In the genomic region with DNA sequence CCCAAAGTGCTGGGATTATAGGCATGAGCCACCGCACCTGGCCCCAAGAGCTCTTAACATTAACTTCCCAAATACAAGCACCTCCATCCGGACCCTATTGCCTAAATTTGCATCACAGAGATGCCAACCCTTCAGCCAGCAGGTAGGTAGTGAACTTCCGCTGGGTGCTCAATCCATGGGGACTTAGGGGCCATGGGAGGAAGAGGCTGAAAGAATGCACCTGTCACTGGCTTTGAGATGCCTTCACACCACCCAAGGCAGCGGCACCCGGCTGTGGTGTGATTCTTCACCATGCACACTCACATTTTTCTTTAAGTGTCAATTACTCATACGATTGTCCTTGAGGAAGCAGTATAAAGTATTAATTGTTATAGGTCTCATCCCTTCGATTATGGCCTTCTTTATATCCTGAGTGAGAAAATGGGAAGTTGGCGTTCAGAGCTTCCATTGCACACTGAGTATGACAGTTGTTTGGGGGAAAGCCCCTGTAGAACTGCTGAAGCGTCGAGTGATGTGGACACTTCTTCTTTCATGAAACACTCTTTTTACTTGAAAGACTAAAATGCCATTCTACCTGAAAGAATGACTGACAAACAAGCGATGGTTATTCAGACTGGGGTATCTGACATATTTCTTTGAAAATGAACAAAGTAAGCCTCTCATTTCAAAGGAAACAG, we compare ENCODE assay signal across 13 cellular contexts. TPM values are rescaled to one million over a fixed set of nuclear protein-coding genes. Genes with fewer than 3 reads are reported as not detected.
A peak's percentile ranks its signal among the peaks of the same experiment; 100 is the strongest.
DNase-seq lines count a peak whose midpoint lies in the region; ATAC-seq and TF ChIP-seq lines count a peak whose summit lies in the region.
"Had no signal": no experiment of that assay in that cellular context is flagged by ENCODE, and none has a peak within 500 bp of the region (broad histone marks: within the 10 kb centered on the region; RNA-seq: fewer than 3 reads in every experiment).

No MANE protein-coding gene starts in this region.

- no peaks in the 10 kb centered on the region for H3K79me2 ChIP-seq in neural cell (replicated peaks; ENCODE audit: insufficient read depth, low read length)

- H3K27ac ChIP-seq in neural cell (ENCODE audit: low read length): no peak overlapping the region
- H3K27ac ChIP-seq: HL-60 had no signal

- H3K9me2 ChIP-seq in neural cell (ENCODE audit: insufficient read depth, low read length): no peaks in the 10 kb centered on the region

- no peak overlapping the region for H3K4me2 ChIP-seq in neural cell (ENCODE audit: low read length)

- H3K27me3 ChIP-seq in neural cell (ENCODE audit: insufficient read depth, low read depth, low read length): no peaks in the 10 kb centered on the region

- H4K20me1 ChIP-seq in neural cell (ENCODE audit: insufficient read depth): no peaks in the 10 kb centered on the region

- H2AFZ ChIP-seq in neural cell (ENCODE audit: low read depth, low read length): no peak overlapping the region

- no peak for TF ChIP-seq RAD21 in neural cell (conservative IDR thresholded peaks at IDR 0.05)

- DNase-seq in NB4 (ENCODE audit: low read depth) (peak; percentile 61), HEK293T (ENCODE audit: extremely low spot score) (no peak), NCI-H226 (no peak)
- DNase-seq: CD4-positive, alpha-beta memory T cell; NCI-H2171 treated with DMSO at 0.1 percent for 48 hours; substantia nigra had no signal

- POLR2A ChIA-PET in HEK293T (lab: Yijun Ruan, JAX): no interaction called here

- peak; percentile 21 for TF ChIP-seq EP300 in neural cell (conservative IDR thresholded peaks at IDR 0.05; ENCODE audit: poor library complexity, severe bottlenecking)

- no peaks in the 10 kb centered on the region for H3K9me3 ChIP-seq in neural cell (ENCODE audit: low read length)

- TF ChIP-seq POLR2A in NB4 (IDR thresholded peaks at IDR 0.05; ENCODE audit: extremely low read depth, insufficient read length): no peak

- H3K9ac ChIP-seq in neural cell (ENCODE audit: low read length): no peak overlapping the region

- TF ChIP-seq CTCF in NB4 (IDR thresholded peaks at IDR 0.05; ENCODE audit: low read depth, low read length) (no peak), neural cell (IDR thresholded peaks at IDR 0.05; ENCODE audit: poor library complexity, severe bottlenecking) (no peak)

- H3K4me3 ChIP-seq in NB4 (ENCODE audit: low read depth, low read length) (no peak overlapping the region), neural cell (ENCODE audit: low read length) (no peak overlapping the region)

- CTCF ChIA-PET in HEK293T (lab: Yijun Ruan, JAX): interaction anchor here (2.0 kb wide), 1 partner anchor 91 kb away, joined by 7 read pairs; no protein-coding TSS in a partner anchor

- H3K36me3 ChIP-seq in neural cell (ENCODE audit: insufficient read depth, low read length): no peaks in the 10 kb centered on the region

- H3F3A ChIP-seq in neural cell (ENCODE audit: insufficient read depth, low read length, poor library complexity, severe bottlenecking): no peaks in the 10 kb centered on the region

- ATAC-seq in GM18858 (IDR thresholded peaks at IDR 0.05; ENCODE audit: unreplicated experiment): peak; percentile 77
- ATAC-seq in GM21786 (IDR thresholded peaks at IDR 0.05; ENCODE audit: unreplicated experiment): peak; percentile 75
- ATAC-seq in HG03097 (IDR thresholded peaks at IDR 0.05; ENCODE audit: low FRiP score, unreplicated experiment): no peak
- ATAC-seq in GM18909 (IDR thresholded peaks at IDR 0.05; ENCODE audit: poor library complexity, unreplicated experiment): no peak
- ATAC-seq: HCT116 had no signal

TF ChIP-seq in neural cell, 6 proteins besides CTCF, POLR2A, EP300 and RAD21:
- TF ChIP-seq EZH2 (IDR thresholded peaks at IDR 0.05; ENCODE audit: borderline replicate concordance, insufficient read depth, low read length, poor library complexity, severe bottlenecking) (no peak), SMC3 (conservative IDR thresholded peaks at IDR 0.05; ENCODE audit: poor library complexity) (no peak), POLR2AphosphoS5 (IDR thresholded peaks at IDR 0.05) (no peak), TAF1 (IDR thresholded peaks at IDR 0.05; ENCODE audit: low read depth) (no peak), MXI1 (conservative IDR thresholded peaks at IDR 0.05; ENCODE audit: poor library complexity, severe bottlenecking) (no peak)
- TF ChIP-seq, protein P1, sequence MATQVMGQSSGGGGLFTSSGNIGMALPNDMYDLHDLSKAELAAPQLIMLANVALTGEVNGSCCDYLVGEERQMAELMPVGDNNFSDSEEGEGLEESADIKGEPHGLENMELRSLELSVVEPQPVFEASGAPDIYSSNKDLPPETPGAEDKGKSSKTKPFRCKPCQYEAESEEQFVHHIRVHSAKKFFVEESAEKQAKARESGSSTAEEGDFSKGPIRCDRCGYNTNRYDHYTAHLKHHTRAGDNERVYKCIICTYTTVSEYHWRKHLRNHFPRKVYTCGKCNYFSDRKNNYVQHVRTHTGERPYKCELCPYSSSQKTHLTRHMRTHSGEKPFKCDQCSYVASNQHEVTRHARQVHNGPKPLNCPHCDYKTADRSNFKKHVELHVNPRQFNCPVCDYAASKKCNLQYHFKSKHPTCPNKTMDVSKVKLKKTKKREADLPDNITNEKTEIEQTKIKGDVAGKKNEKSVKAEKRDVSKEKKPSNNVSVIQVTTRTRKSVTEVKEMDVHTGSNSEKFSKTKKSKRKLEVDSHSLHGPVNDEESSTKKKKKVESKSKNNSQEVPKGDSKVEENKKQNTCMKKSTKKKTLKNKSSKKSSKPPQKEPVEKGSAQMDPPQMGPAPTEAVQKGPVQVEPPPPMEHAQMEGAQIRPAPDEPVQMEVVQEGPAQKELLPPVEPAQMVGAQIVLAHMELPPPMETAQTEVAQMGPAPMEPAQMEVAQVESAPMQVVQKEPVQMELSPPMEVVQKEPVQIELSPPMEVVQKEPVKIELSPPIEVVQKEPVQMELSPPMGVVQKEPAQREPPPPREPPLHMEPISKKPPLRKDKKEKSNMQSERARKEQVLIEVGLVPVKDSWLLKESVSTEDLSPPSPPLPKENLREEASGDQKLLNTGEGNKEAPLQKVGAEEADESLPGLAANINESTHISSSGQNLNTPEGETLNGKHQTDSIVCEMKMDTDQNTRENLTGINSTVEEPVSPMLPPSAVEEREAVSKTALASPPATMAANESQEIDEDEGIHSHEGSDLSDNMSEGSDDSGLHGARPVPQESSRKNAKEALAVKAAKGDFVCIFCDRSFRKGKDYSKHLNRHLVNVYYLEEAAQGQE (IDR thresholded peaks at IDR 0.05; ENCODE audit: borderline replicate concordance): no peak

TF ChIP-seq in HEK293T, 16 proteins besides CTCF, POLR2A, EP300 and RAD21:
- TF ChIP-seq FOXM1 (IDR thresholded peaks at IDR 0.05; ENCODE audit: borderline replicate concordance) (no peak), HDGF (IDR thresholded peaks at IDR 0.05; ENCODE audit: borderline replicate concordance) (no peak), FOXK2 (IDR thresholded peaks at IDR 0.05) (no peak), LEF1 (IDR thresholded peaks at IDR 0.05; ENCODE audit: borderline replicate concordance) (no peak), ZNF384 (IDR thresholded peaks at IDR 0.05) (no peak), ELF4 (IDR thresholded peaks at IDR 0.05) (no peak), TARDBP (IDR thresholded peaks at IDR 0.05) (no peak), NFRKB (IDR thresholded peaks at IDR 0.05) (no peak), BHLHE40 (IDR thresholded peaks at IDR 0.05; ENCODE audit: borderline replicate concordance) (no peak), SUZ12 (IDR thresholded peaks at IDR 0.05) (no peak), L3MBTL2 (conservative IDR thresholded peaks at IDR 0.05) (no peak)
- TF ChIP-seq, protein P2, sequence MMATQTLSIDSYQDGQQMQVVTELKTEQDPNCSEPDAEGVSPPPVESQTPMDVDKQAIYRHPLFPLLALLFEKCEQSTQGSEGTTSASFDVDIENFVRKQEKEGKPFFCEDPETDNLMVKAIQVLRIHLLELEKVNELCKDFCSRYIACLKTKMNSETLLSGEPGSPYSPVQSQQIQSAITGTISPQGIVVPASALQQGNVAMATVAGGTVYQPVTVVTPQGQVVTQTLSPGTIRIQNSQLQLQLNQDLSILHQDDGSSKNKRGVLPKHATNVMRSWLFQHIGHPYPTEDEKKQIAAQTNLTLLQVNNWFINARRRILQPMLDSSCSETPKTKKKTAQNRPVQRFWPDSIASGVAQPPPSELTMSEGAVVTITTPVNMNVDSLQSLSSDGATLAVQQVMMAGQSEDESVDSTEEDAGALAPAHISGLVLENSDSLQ (IDR thresholded peaks at IDR 0.05): no peak

RNA-seq across cellular contexts. Expression of a gene that starts 51.8 kb away (rescaled TPM):
- polyA plus RNA-seq in neural cell: 61.9 and 75.1 TPM in 2 replicates
- 43.1 and 43.2 TPM in 2 replicates for polyA minus RNA-seq in neural cell

Comparison
In these comparisons a context has a peak if more than half of its experiments do, and no peak if none do; other contexts are left out.
1. ATAC-seq: peak in GM18858 (single experiment) and GM21786 (single experiment); none in HG03097 (single experiment) and GM18909 (single experiment).